In genomic region chr7:22442187-22442886, GRCh38 we compare ENCODE assay signal across 1 cellular context.
TF ChIP-seq lines count a peak whose summit lies in the region.

No MANE protein-coding gene starts in this region.

TF ChIP-seq in HepG2, 621 proteins besides CTCF, POLR2A, EP300 and RAD21 (continued from another document and continues in another):
- TF ChIP-seq KDM1A (CRISPR knock-in tag; IDR thresholded peaks at IDR 0.05), result no peak; the same call in 1 of the 2 replicates
- TF ChIP-seq TBX3 (IDR thresholded peaks at IDR 0.05; ENCODE audit: borderline replicate concordance), result peak; percentile 73; the same call in 1 of the 2 replicates
- TF ChIP-seq IRX3 (CRISPR knock-in tag; IDR thresholded peaks at IDR 0.05; ENCODE audit: borderline replicate concordance, low read depth), result no peak
- no peak for TF ChIP-seq SUZ12 (IDR thresholded peaks at IDR 0.05; ENCODE audit: low read depth, low read length)
- TF ChIP-seq HNRNPH1 (optimal IDR thresholded peaks at IDR 0.05; ENCODE audit: low read depth, low read length), result no peak
- no peak for TF ChIP-seq E2F2 (CRISPR knock-in tag; IDR thresholded peaks at IDR 0.05; ENCODE audit: borderline replicate concordance)
- TF ChIP-seq ZNF557 (CRISPR knock-in tag; IDR thresholded peaks at IDR 0.05), result 0 out of 2 replicates have a peak, but pooled peaks have one; percentile 69
- TF ChIP-seq CREB3 (CRISPR knock-in tag; IDR thresholded peaks at IDR 0.05), result no peak
- TF ChIP-seq ZNF569 (CRISPR knock-in tag; IDR thresholded peaks at IDR 0.05; ENCODE audit: borderline replicate concordance), result no peak
- TF ChIP-seq REXO4 (CRISPR knock-in tag; IDR thresholded peaks at IDR 0.05; ENCODE audit: borderline replicate concordance), result no peak
- TF ChIP-seq ZNF34 (CRISPR knock-in tag; IDR thresholded peaks at IDR 0.05; ENCODE audit: borderline replicate concordance), result no peak
- no peak for TF ChIP-seq AGO2 (optimal IDR thresholded peaks at IDR 0.05; ENCODE audit: low read depth, low read length)
- TF ChIP-seq ZNF503 (CRISPR knock-in tag; IDR thresholded peaks at IDR 0.05), result peak; percentile 96
- TF ChIP-seq GFI1 (CRISPR knock-in tag; IDR thresholded peaks at IDR 0.05; ENCODE audit: borderline replicate concordance), result peak; percentile 72; the same call in 1 of the 2 replicates
- TF ChIP-seq SALL2 (CRISPR knock-in tag; IDR thresholded peaks at IDR 0.05), result no peak
- TF ChIP-seq ZNF792 (CRISPR knock-in tag; IDR thresholded peaks at IDR 0.05), result peak; percentile 95
- TF ChIP-seq RORA (CRISPR knock-in tag; IDR thresholded peaks at IDR 0.05), result no peak
- peak; percentile 38; the same call in 1 of the 2 replicates for TF ChIP-seq RBFOX2 (IDR thresholded peaks at IDR 0.05; ENCODE audit: low read depth, low read length)
- peak; percentile 72; the same call in 1 of the 2 replicates for TF ChIP-seq ZFP1 (CRISPR knock-in tag; IDR thresholded peaks at IDR 0.05)
- peak; percentile 98 for TF ChIP-seq GATAD2A (CRISPR knock-in tag; IDR thresholded peaks at IDR 0.05)
- TF ChIP-seq ZNF276 (CRISPR knock-in tag; IDR thresholded peaks at IDR 0.05; ENCODE audit: low read depth), result no peak
- TF ChIP-seq RFXANK (CRISPR knock-in tag; IDR thresholded peaks at IDR 0.05), result no peak
- TF ChIP-seq CSRNP2 (CRISPR knock-in tag; conservative IDR thresholded peaks at IDR 0.05; ENCODE audit: low read depth), result no peak
- peak; percentile 93 for TF ChIP-seq MEF2D (CRISPR knock-in tag; IDR thresholded peaks at IDR 0.05)
- peak; percentile 77; the same call in 1 of the 2 replicates for TF ChIP-seq ZNF3 (CRISPR knock-in tag; IDR thresholded peaks at IDR 0.05)
- TF ChIP-seq TFDP2 (CRISPR knock-in tag; IDR thresholded peaks at IDR 0.05), result no peak; the same call in 1 of the 2 replicates
- TF ChIP-seq ATRX (CRISPR knock-in tag; IDR thresholded peaks at IDR 0.05; ENCODE audit: borderline replicate concordance), result no peak
- peak; percentile 92 for TF ChIP-seq ZBED4 (CRISPR knock-in tag; IDR thresholded peaks at IDR 0.05; ENCODE audit: borderline replicate concordance)
- TF ChIP-seq ZNF788 (CRISPR knock-in tag; IDR thresholded peaks at IDR 0.05; ENCODE audit: borderline replicate concordance), result peak; percentile 24; the same call in 1 of the 2 replicates
- 0 out of 2 replicates have a peak, but pooled peaks have one; percentile 61 for TF ChIP-seq SP4 (CRISPR knock-in tag; IDR thresholded peaks at IDR 0.05)
- TF ChIP-seq IRF1 (CRISPR knock-in tag; IDR thresholded peaks at IDR 0.05; ENCODE audit: low read depth), result 0 out of 2 replicates have a peak, but pooled peaks have one; percentile 28
- TF ChIP-seq HMGXB4 (CRISPR knock-in tag; IDR thresholded peaks at IDR 0.05; ENCODE audit: borderline replicate concordance in 1 of 2, low read depth in 1 of 2), result peak in 1 of 2 experiments; percentile 81; a peak in 2 of 4 replicates
- TF ChIP-seq ZNF646 (CRISPR knock-in tag; IDR thresholded peaks at IDR 0.05), result peak; percentile 65; the same call in 1 of the 2 replicates
- peak; percentile 93; the same call in 1 of the 2 replicates for TF ChIP-seq ZNF430 (CRISPR knock-in tag; IDR thresholded peaks at IDR 0.05)
- peak; percentile 94 for TF ChIP-seq NCOA2 (CRISPR knock-in tag; IDR thresholded peaks at IDR 0.05)
